In the genomic region with DNA sequence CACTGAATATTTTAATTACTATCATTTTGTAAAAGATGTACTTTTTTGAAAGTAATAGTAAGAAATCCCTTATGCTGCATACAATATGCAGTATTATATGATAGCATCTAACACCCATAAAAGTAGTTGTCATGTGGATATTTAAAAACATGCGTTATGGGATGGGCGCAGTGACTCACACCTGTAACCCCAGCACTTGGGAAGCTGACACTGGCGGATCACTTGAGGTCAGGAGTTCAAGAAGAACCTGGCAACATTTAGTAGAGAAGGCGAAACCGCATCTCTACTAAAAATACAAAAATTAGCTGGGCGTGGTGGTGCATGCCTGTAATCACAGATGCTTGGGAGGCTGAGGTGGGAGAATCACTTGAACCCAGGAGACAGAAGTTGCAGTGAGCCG, we compare ENCODE assay signal across 20 cellular contexts.
DNase-seq lines count a peak whose midpoint lies in the region; ATAC-seq, FAIRE-seq and TF ChIP-seq lines count a peak whose summit lies in the region.
"Had no signal": no experiment of that assay in that cellular context is flagged by ENCODE, and none has a peak within 500 bp of the region (broad histone marks: within the 10 kb centered on the region; RNA-seq: fewer than 3 reads in every experiment).

No MANE protein-coding gene starts in this region.

- intact Hi-C loops in MCF 10A (cut with micrococcal nuclease) (loop anchor here (5.0 kb wide), 1 partner anchor 52 kb away; no protein-coding TSS in a partner anchor), breast epithelium (cut with DNase I; ENCODE audit: low total_unique reads) (no loop called here), K562 (cut with micrococcal nuclease) (loop anchor here (5.0 kb wide), 1 partner anchor 153 kb away; no protein-coding TSS in a partner anchor)

- TF ChIP-seq POLR2A in breast epithelium (IDR thresholded peaks at IDR 0.05) (no peak), K562 (conservative IDR thresholded peaks at IDR 0.05) (no peak)

- WGBS in K562 (ENCODE audit: insufficient coverage, low coverage, missing lambda C conversion rate), result 2% methylated on average over 7 of the region's 7 CpGs

- H2AFZ ChIP-seq in K562 (ENCODE audit: low read depth, low read length), result no peak overlapping the region
- H2AFZ ChIP-seq: GM23338 had no signal

- H3K4me3 Mint-ChIP-seq in MCF 10A (ENCODE audit: unreplicated experiment), result no peak overlapping the region
- H3K4me3 Mint-ChIP-seq: CD4-positive, alpha-beta memory T cell; GM23338; H9 had no signal

- no peak for TF ChIP-seq EP300 in K562 (IDR thresholded peaks at IDR 0.05; ENCODE audit: low read length)

- H3K27me3 ChIP-seq in breast epithelium, result no peaks in the 10 kb centered on the region
- no peaks in the 10 kb centered on the region for H3K27me3 ChIP-seq in K562 (ENCODE audit: control insufficient read depth in 2 of 2, insufficient read depth in 2 of 2, low read length in 2 of 2)

- no peaks in the 10 kb centered on the region for H3K9me1 ChIP-seq in K562 (ENCODE audit: control insufficient read depth, insufficient read depth, low read length)

- DNase-seq in MCF 10A (ENCODE audit: unreplicated experiment) (peak; percentile 20), breast epithelium (ENCODE audit: low spot score in 2 of 2) (no peak), LHCN-M2 (ENCODE audit: low read depth) (peak; percentile 49), K562 (ENCODE audit: extremely low read depth in 1 of 4, low spot score in 3 of 4) (no peak), D721Med (ENCODE audit: insufficient read length, low spot score) (no peak), DMS53 (lab: John Stamatoyannopoulos, UW) (no peak)
- DNase-seq: 8988T; ACHN; C1 segment of cervical spinal cord; CD4-positive, alpha-beta memory T cell; COR-L47; DMS 273 treated with DMSO at 0.1 percent for 48 hours; DMS79 treated with DMSO at 0.1 percent for 48 hours; GF-D8; H9 had no signal

- H3K36me3 ChIP-seq in breast epithelium (peaks cover 13% of the 10 kb centered on the region), K562 (ENCODE audit: control insufficient read depth, insufficient read depth, low read length) (no peaks in the 10 kb centered on the region)

- BruUV-seq in MCF 10A (replicated peaks; lab: Mats Ljungman, UMichigan) (no TSS peak), K562 (replicated peaks; lab: Mats Ljungman, UMichigan) (no TSS peak)

- no peak for TF ChIP-seq RAD21 in K562 (CRISPR knock-in tag; conservative IDR thresholded peaks at IDR 0.05 in 1 of 2, IDR thresholded peaks at IDR 0.05 in 1 of 2)

- H3K4me3 ChIP-seq in breast epithelium, result no peak overlapping the region
- no peak overlapping the region for H3K4me3 ChIP-seq in K562
- H3K4me3 ChIP-seq: A549, GM23338 had no signal

- peaks cover 91% of the 10 kb centered on the region for H3K36me3 Mint-ChIP-seq in MCF 10A (ENCODE audit: insufficient read depth, unreplicated experiment)

- CTCF ChIA-PET in MCF 10A (lab: Yijun Ruan, JAX), result interaction anchor here (0.6 to 1.9 kb wide), 4 partner anchors 24 to 159 kb away, joined by 4 to 6 read pairs (median 5); no protein-coding TSS in a partner anchor
- CTCF ChIA-PET in K562 (lab: Yijun Ruan, JAX; ENCODE audit: low intra/inter-chr PET ratio), result no interaction called here

- POLR2A ChIA-PET in MCF 10A (lab: Yijun Ruan, JAX) (no interaction called here), K562 (lab: Yijun Ruan, JAX) (no interaction called here)

- ATAC-seq in K562, result no peak
- ATAC-seq in GM21447 (IDR thresholded peaks at IDR 0.05; ENCODE audit: unreplicated experiment), result no peak
- ATAC-seq: A549, GM23338, HCT116 had no signal

- FAIRE-seq in K562 (lab: Jason Lieb, UNC), result no peak
- FAIRE-seq in D721Med (lab: Jason Lieb, UNC), result no peak
- FAIRE-seq: A549, GM12891 had no signal

- H3K4me1 ChIP-seq in breast epithelium (no peaks in the 10 kb centered on the region), K562 (replicated peaks in 1 of 2; ENCODE audit: control insufficient read depth in 2 of 2, insufficient read depth in 2 of 2, low read length in 2 of 2) (peaks cover 0 to 15% of the 10 kb centered on the region in 2 experiments; a peak in 3 of 5 replicates)

- no peak for TF ChIP-seq CTCF in MCF 10A (IDR thresholded peaks at IDR 0.05; ENCODE audit: unreplicated experiment)
- TF ChIP-seq CTCF in breast epithelium (IDR thresholded peaks at IDR 0.05), result no peak
- no peak for TF ChIP-seq CTCF in K562 (IDR thresholded peaks at IDR 0.05 in 2 of 3, conservative IDR thresholded peaks at IDR 0.05 in 1 of 3; ENCODE audit: insufficient read depth in 2 of 3, low read depth in 1 of 3, low read length in 3 of 3)
- no peak for TF ChIP-seq CTCF in D721Med (IDR thresholded peaks at IDR 0.05; ENCODE audit: insufficient read depth, missing control alignments)

- H3K27ac ChIP-seq in breast epithelium, result no peak overlapping the region
- no peak overlapping the region for H3K27ac ChIP-seq in K562 (ENCODE audit: extremely low read depth, low read depth, low read length)

- H4K20me1 ChIP-seq in K562 (replicated peaks; ENCODE audit: control insufficient read depth, insufficient read depth, low read length), result 0 out of 2 replicates have a peak, but pooled peaks cover 2% of the 10 kb centered on the region

- in situ Hi-C loops in K562 (cut with MboI), result no loop called here

- no peaks in the 10 kb centered on the region for H3K79me2 ChIP-seq in K562 (ENCODE audit: control insufficient read depth, insufficient read depth, low read length)

- no peaks in the 10 kb centered on the region for H3K4me1 Mint-ChIP-seq in MCF 10A (ENCODE audit: insufficient read depth, unreplicated experiment)
- H3K4me1 Mint-ChIP-seq: CD4-positive, alpha-beta memory T cell had no signal

- H3K9me3 ChIP-seq in breast epithelium (no peaks in the 10 kb centered on the region), K562 (replicated peaks; ENCODE audit: control insufficient read depth, insufficient read depth, low read depth, low read length) (no peaks in the 10 kb centered on the region)
- H3K9me3 ChIP-seq: A549 had no signal

- no peak overlapping the region for H3K4me2 ChIP-seq in K562 (ENCODE audit: insufficient read depth, low read length)
- H3K4me2 ChIP-seq: A549, GM23338 had no signal

- no peak overlapping the region for H3K9ac ChIP-seq in K562 (ENCODE audit: insufficient read depth in 1 of 2, low read depth in 2 of 2, low read length in 2 of 2)

- no peaks in the 10 kb centered on the region for H3K27me3 Mint-ChIP-seq in MCF 10A (ENCODE audit: insufficient read depth, unreplicated experiment)
- H3K27me3 Mint-ChIP-seq: CD4-positive, alpha-beta memory T cell had no signal

- no peak overlapping the region for H3K27ac Mint-ChIP-seq in MCF 10A (ENCODE audit: low read depth, unreplicated experiment)
- H3K27ac Mint-ChIP-seq: CD4-positive, alpha-beta memory T cell; H9 had no signal

- no peaks in the 10 kb centered on the region for H3K9me3 Mint-ChIP-seq in MCF 10A (ENCODE audit: unreplicated experiment)
- H3K9me3 Mint-ChIP-seq: CD4-positive, alpha-beta memory T cell; GM23338; H9 had no signal

TF ChIP-seq in K562, 482 proteins besides CTCF, POLR2A, EP300 and RAD21:
- TF ChIP-seq FOSL1 (tag; conservative IDR thresholded peaks at IDR 0.05) (peak; percentile 47; the same call in 1 of the 2 replicates), ZNF316 (IDR thresholded peaks at IDR 0.05) (no peak), KLF10 (CRISPR knock-in tag; IDR thresholded peaks at IDR 0.05) (no peak), MXI1 (IDR thresholded peaks at IDR 0.05; ENCODE audit: low read depth, low read length) (no peak)
- TF ChIP-seq, protein P1, sequence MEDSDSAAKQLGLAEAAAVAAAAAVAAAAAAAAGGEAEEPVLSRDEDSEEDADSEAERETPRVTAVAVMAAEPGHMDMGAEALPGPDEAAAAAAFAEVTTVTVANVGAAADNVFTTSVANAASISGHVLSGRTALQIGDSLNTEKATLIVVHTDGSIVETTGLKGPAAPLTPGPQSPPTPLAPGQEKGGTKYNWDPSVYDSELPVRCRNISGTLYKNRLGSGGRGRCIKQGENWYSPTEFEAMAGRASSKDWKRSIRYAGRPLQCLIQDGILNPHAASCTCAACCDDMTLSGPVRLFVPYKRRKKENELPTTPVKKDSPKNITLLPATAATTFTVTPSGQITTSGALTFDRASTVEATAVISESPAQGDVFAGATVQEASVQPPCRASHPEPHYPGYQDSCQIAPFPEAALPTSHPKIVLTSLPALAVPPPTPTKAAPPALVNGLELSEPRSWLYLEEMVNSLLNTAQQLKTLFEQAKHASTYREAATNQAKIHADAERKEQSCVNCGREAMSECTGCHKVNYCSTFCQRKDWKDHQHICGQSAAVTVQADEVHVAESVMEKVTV (CRISPR knock-in tag; IDR thresholded peaks at IDR 0.05), result no peak

Comparison
In these comparisons a context has a peak if more than half of its experiments do, and no peak if none do; other contexts are left out.
1. DNase-seq: peak in MCF 10A (single experiment) and LHCN-M2 (single experiment); none in breast epithelium (0 of 2), K562 (0 of 4), D721Med (single experiment) and DMS53 (single experiment).